14 cellular contexts compared by ENCODE assay signal in the genomic region with DNA sequence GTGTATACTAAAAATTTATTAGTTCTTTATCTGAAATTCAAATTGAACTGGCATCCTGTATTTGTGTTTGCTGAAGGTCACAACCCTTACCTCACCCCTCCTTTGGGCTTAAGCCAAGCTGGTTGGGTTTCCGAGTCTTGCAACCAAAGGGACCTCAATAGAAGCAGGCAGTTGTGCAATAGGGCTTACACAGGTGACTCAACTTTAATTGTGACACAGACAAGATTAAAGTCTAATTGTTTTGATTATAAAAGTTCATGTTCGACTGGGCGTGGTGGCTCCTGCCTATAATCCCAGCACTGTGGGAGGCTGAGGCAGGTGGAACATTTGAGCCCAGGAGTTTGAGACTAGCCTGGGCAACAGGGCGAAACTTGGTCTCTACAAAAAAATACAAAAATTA.
DNase-seq lines count a peak whose midpoint lies in the region; ATAC-seq and TF ChIP-seq lines count a peak whose summit lies in the region.
"Had no signal": no experiment of that assay in that cellular context is flagged by ENCODE, and none has a peak within 500 bp of the region (broad histone marks: within the 10 kb centered on the region; RNA-seq: fewer than 3 reads in every experiment).

No MANE protein-coding gene starts in this region.

- H3K36me3 ChIP-seq in mammary epithelial cell (ENCODE audit: insufficient read depth, low read length) (no peaks in the 10 kb centered on the region), right lobe of liver (no peaks in the 10 kb centered on the region)
- H3K36me3 ChIP-seq: tibial nerve had no signal

- H3K27ac ChIP-seq in mammary epithelial cell (ENCODE audit: insufficient read depth, low read depth, low read length) (no peak overlapping the region), right lobe of liver (no peak overlapping the region)
- H3K27ac ChIP-seq: tibial nerve had no signal

- no peak overlapping the region for H3K27ac Mint-ChIP-seq in Calu3 (ENCODE audit: unreplicated experiment)

- TF ChIP-seq POLR2A in right lobe of liver (IDR thresholded peaks at IDR 0.05), result no peak

- dilution Hi-C loops in mammary epithelial cell (cut with HindIII; ENCODE audit: low sequenced_read_pairs), result no loop called here

- no peak overlapping the region for H3K9ac ChIP-seq in mammary epithelial cell (ENCODE audit: insufficient read depth, low read length)

- no peak overlapping the region for H3K4me3 ChIP-seq in mammary epithelial cell (replicated peaks in 1 of 3; ENCODE audit: insufficient read depth in 1 of 3, low read depth in 2 of 3, low read length in 3 of 3)
- no peak overlapping the region for H3K4me3 ChIP-seq in right lobe of liver
- H3K4me3 ChIP-seq: tibial nerve had no signal

- H3K4me2 ChIP-seq in mammary epithelial cell (ENCODE audit: insufficient read depth, low read depth, low read length), result no peak overlapping the region

- H3K9me3 ChIP-seq in mammary epithelial cell (replicated peaks; ENCODE audit: insufficient read depth, low read length) (no peaks in the 10 kb centered on the region), right lobe of liver (no peaks in the 10 kb centered on the region)
- H3K9me3 ChIP-seq: tibial nerve had no signal

- BruUV-seq in Calu3 (replicated peaks; lab: Mats Ljungman, UMichigan), result no TSS peak
- BruUV-seq in mammary epithelial cell (replicated peaks; lab: Mats Ljungman, UMichigan), result no TSS peak

- H2AFZ ChIP-seq in mammary epithelial cell (ENCODE audit: low read depth, low read length), result no peak overlapping the region

- intact Hi-C loops in Calu3 (cut with micrococcal nuclease; ENCODE audit: unreplicated experiment) (loop anchor here (10.0 kb wide), 1 partner anchor 145 kb away; no protein-coding TSS in a partner anchor), mammary epithelial cell (cut with micrococcal nuclease) (loop anchor here (10.0 kb wide), 1 partner anchor 95 kb away; no protein-coding TSS in a partner anchor), right lobe of liver (cut with DNase I) (no loop called here)

- 8% methylated on average over 1 of the region's 4 CpGs for WGBS in mammary epithelial cell (ENCODE audit: low coverage, missing lambda C conversion rate)
- 25% methylated on average over 4 of the region's 4 CpGs for WGBS in right lobe of liver (ENCODE audit: insufficient coverage, low coverage, low lambda C conversion rate, missing lambda C conversion rate)

- no peaks in the 10 kb centered on the region for H3K9me3 Mint-ChIP-seq in Calu3 (ENCODE audit: low read depth, unreplicated experiment)

- H3K4me3 Mint-ChIP-seq in Calu3 (ENCODE audit: low read depth, unreplicated experiment), result no peak overlapping the region

- in situ Hi-C loops in mammary epithelial cell (cut with MboI; ENCODE audit: low sequenced_read_pairs in 2 of 2), result no loop called here

- TF ChIP-seq CTCF in Calu3 (IDR thresholded peaks at IDR 0.05; ENCODE audit: unreplicated experiment) (no peak), mammary epithelial cell (conservative IDR thresholded peaks at IDR 0.05 in 1 of 2, IDR thresholded peaks at IDR 0.05 in 1 of 2; ENCODE audit: extremely low read depth in 1 of 2, insufficient read depth in 1 of 2, low read depth in 1 of 2, low read length in 2 of 2) (no peak), right lobe of liver (IDR thresholded peaks at IDR 0.05) (no peak)

- DNase-seq in Calu3 (peak; percentile 65), NCI-H460 (ENCODE audit: extremely low read depth, low read depth) (peak; percentile 47), mammary epithelial cell (peak; percentile 60), right lobe of liver (peak; percentile 59 to 80 (median 72)), NCI-H1436 (lab: John Stamatoyannopoulos, UW) (no peak), mesenteric fat pad (ENCODE audit: low spot score) (no peak)
- no peak for DNase-seq in activated CD8-positive, alpha-beta memory T cell treated with anti-CD3 and anti-CD28 coated beads, Interleukin-2, amount 50 U/mL, for 48 hours
- DNase-seq: cortex of kidney; foreskin melanocyte; midbrain; stimulated activated CD8-positive, alpha-beta memory T cell treated with anti-CD3 and anti-CD28 coated beads, Interleukin-4, amount 100 ng/mL, for 48 hours; T-helper 1 cell had no signal

- no peaks in the 10 kb centered on the region for H3K36me3 Mint-ChIP-seq in Calu3 (ENCODE audit: insufficient read depth, unreplicated experiment)

- ATAC-seq in right lobe of liver (peak; percentile 58 to 93 (median 87)), HG03108 (IDR thresholded peaks at IDR 0.05; ENCODE audit: unreplicated experiment) (no peak)

- H3K27me3 Mint-ChIP-seq in Calu3 (ENCODE audit: unreplicated experiment), result no peaks in the 10 kb centered on the region

- no peaks in the 10 kb centered on the region for H3K79me2 ChIP-seq in mammary epithelial cell (ENCODE audit: insufficient read depth, low read length)

- H3K27me3 ChIP-seq in mammary epithelial cell (ENCODE audit: insufficient read depth, low read length) (no peaks in the 10 kb centered on the region), right lobe of liver (no peaks in the 10 kb centered on the region)
- H3K27me3 ChIP-seq: tibial nerve had no signal

- CTCF ChIA-PET in Calu3 (lab: Charles Lee), result interaction anchor here (0.6 kb wide), 1 partner anchor 48 kb away, joined by 3 read pairs; no protein-coding TSS in a partner anchor
- CTCF ChIA-PET in mammary epithelial cell (lab: Charles Lee; ENCODE audit: low non-redundant PET), result no interaction called here

- H3K4me1 Mint-ChIP-seq in Calu3 (ENCODE audit: low read depth, unreplicated experiment), result peaks cover 11% of the 10 kb centered on the region

- peaks cover 4% of the 10 kb centered on the region for H3K4me1 ChIP-seq in mammary epithelial cell (ENCODE audit: insufficient read depth, low read length)
- H3K4me1 ChIP-seq in right lobe of liver, result peaks cover 0 to 14% (median 0%) of the 10 kb centered on the region in 4 donors

- no peaks in the 10 kb centered on the region for H4K20me1 ChIP-seq in mammary epithelial cell (ENCODE audit: insufficient read depth, low read length)

Comparison
In these comparisons a context has a peak if more than half of its experiments do, and no peak if none do; other contexts are left out.
1. DNase-seq: peak in Calu3 (single experiment), NCI-H460 (single experiment), mammary epithelial cell (single experiment) and right lobe of liver (3 of 3); none in activated CD8-positive, alpha-beta memory T cell treated with anti-CD3 and anti-CD28 coated beads, Interleukin-2, amount 50 U/mL, for 48 hours (single experiment), NCI-H1436 (single experiment) and mesenteric fat pad (single experiment).
2. intact Hi-C loops: an anchor here in Calu3 (10.0 kb wide) and mammary epithelial cell (10.0 kb wide); none called in right lobe of liver.